Comparison of ENCODE assay signal across 12 cellular contexts in the genomic region with DNA sequence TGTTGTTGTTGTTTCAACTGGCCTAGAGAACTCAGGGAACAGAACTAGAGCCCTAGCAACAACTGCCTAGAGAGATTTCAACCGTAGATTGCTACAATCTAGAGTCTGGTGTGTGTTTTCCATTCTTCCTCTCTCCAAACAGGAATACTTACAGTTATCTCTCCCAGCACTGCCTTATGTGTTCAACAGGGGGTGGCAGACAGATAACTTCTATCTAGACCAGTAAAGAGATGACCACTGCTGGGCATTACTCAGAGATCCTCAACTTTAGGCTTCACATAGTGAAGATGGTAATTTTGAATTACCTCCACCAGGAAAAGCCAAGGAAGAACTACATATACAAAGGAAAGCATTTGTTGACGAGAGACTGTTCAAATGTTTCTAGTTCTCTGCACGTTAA.
"Had no signal": no experiment of that assay in that cellular context is flagged by ENCODE, and none has a peak within 500 bp of the region (broad histone marks: within the 10 kb centered on the region; RNA-seq: fewer than 3 reads in every experiment).

No MANE protein-coding gene starts in this region.

- H3K4me3 ChIP-seq: ascending aorta, left lung, sigmoid colon, testis had no signal

- H3K27me3 ChIP-seq: ascending aorta, left lung, sigmoid colon, testis had no signal

- H3K27ac ChIP-seq: left lung, sigmoid colon had no signal

- H3K36me3 ChIP-seq: ascending aorta, left lung, sigmoid colon had no signal

- DNase-seq: activated CD4-positive, alpha-beta T cell treated with anti-CD3 and anti-CD28 coated beads, Interleukin-2, amount 50 U/mL, for 48 hours; activated CD4-positive, CD25-positive, alpha-beta regulatory T cell treated with anti-CD3 and anti-CD28 coated beads, Interleukin-2, amount 50 U/mL, for 72 hours; activated naive CD4-positive, alpha-beta T cell; activated naive CD8-positive, alpha-beta T cell treated with anti-CD3 and anti-CD28 coated beads, Interleukin-2, amount 50 U/mL, for 24 hours; left lung; natural killer cell; occipital lobe; sigmoid colon; stimulated activated CD4-positive, alpha-beta T cell treated with anti-CD3 and anti-CD28 coated beads, Interleukin-12 subunit alpha, Interleukin-12 subunit beta, amount 100 ng/mL, for 4 hours; stimulated activated naive CD8-positive, alpha-beta T cell treated with anti-CD3 and anti-CD28 coated beads, Interleukin-15, Interleukin-2, amounts not matched to agents 100 U/mL and 50 U/mL, for 24 hours had no signal

- ATAC-seq: activated naive CD8-positive, alpha-beta T cell treated with anti-CD3 and anti-CD28 coated beads, Interleukin-2, amount 50 U/mL, for 24 hours; left lung; natural killer cell; stimulated activated naive CD8-positive, alpha-beta T cell treated with anti-CD3 and anti-CD28 coated beads, Interleukin-15, Interleukin-2, amounts not matched to agents 100 U/mL and 50 U/mL, for 24 hours had no signal

- H3K9me3 ChIP-seq: ascending aorta, left lung, sigmoid colon, testis had no signal
